ENCODE assay signal across 17 cellular contexts in genomic region chr7:14095233-14095950, GRCh38.
DNase-seq lines count a peak whose midpoint lies in the region; ATAC-seq, FAIRE-seq and TF ChIP-seq lines count a peak whose summit lies in the region.
"Had no signal": no experiment of that assay in that cellular context is flagged by ENCODE, and none has a peak within 500 bp of the region (broad histone marks: within the 10 kb centered on the region; RNA-seq: fewer than 3 reads in every experiment).

No MANE protein-coding gene starts in this region.

- H3K4me3 ChIP-seq in bronchial epithelial cell (ENCODE audit: low read depth, low read length), result no peak overlapping the region
- H3K4me3 ChIP-seq: A549; BLaER1 treated with 17β-estradiol and CSF1 and Interleukin-3, amounts not matched to agents 10 nM and 100 nM had no signal

- peak; percentile 19 for DNase-seq in NCI-H69 (lab: John Stamatoyannopoulos, UW)
- peak; percentile 84 for DNase-seq in bronchial epithelial cell (ENCODE audit: low read depth)
- peak; percentile 3 for DNase-seq in iris pigment epithelial cell (ENCODE audit: low read depth)
- DNase-seq in NCI-H1436 treated with DMSO at 0.1 percent for 48 hours (lab: John Stamatoyannopoulos, UW), result no peak
- DNase-seq in Kasumi-1 (lab: John Stamatoyannopoulos, UW), result no peak
- no peak for DNase-seq in activated gamma-delta T cell treated with Interleukin-2 at 50 U/mL for 16 hours
- DNase-seq: H7, NCI-H2029, NCI-H2171 treated with DMSO at 0.1 percent for 48 hours, NCI-H446 treated with DMSO at 0.1 percent for 48 hours, NCI-H774 had no signal

- TF ChIP-seq CTCF in C4-2B (conservative IDR thresholded peaks at IDR 0.05) (no peak), bronchial epithelial cell (IDR thresholded peaks at IDR 0.05; ENCODE audit: insufficient read depth, low read length, severe bottlenecking) (no peak)

- no peaks in the 10 kb centered on the region for H3K36me3 ChIP-seq in bronchial epithelial cell (ENCODE audit: control insufficient read depth, insufficient read depth, low read length)
- H3K36me3 ChIP-seq: BLaER1 treated with 17β-estradiol and CSF1 and Interleukin-3, amounts not matched to agents 10 nM and 100 nM had no signal

- H3K27me3 ChIP-seq in bronchial epithelial cell (ENCODE audit: control insufficient read depth, insufficient read depth, low read length), result no peaks in the 10 kb centered on the region
- H3K27me3 ChIP-seq: BLaER1 treated with 17β-estradiol and CSF1 and Interleukin-3, amounts not matched to agents 10 nM and 100 nM had no signal

- H3K27ac ChIP-seq in C4-2B, result peak overlapping the region; percentile 70; the same call in 1 of the 2 replicates
- H3K27ac ChIP-seq: A549; BLaER1 treated with 17β-estradiol and CSF1 and Interleukin-3, amounts not matched to agents 10 nM and 100 nM had no signal

- FAIRE-seq in bronchial epithelial cell (lab: Jason Lieb, UNC), result no peak
- FAIRE-seq: A549, GM12892 had no signal

- no peak for ATAC-seq in GM18498 (IDR thresholded peaks at IDR 0.05; ENCODE audit: unreplicated experiment)
- ATAC-seq: A549, Right ventricle myocardium inferior had no signal

Comparison
In these comparisons a context has a peak if more than half of its experiments do, and no peak if none do; other contexts are left out.
1. DNase-seq: peak in NCI-H69 (single experiment), bronchial epithelial cell (single experiment) and iris pigment epithelial cell (single experiment); none in NCI-H1436 treated with DMSO at 0.1 percent for 48 hours (single experiment), Kasumi-1 (0 of 2) and activated gamma-delta T cell treated with Interleukin-2 at 50 U/mL for 16 hours (single experiment).